Comparison of ENCODE assay signal across 8 cellular contexts in the genomic region with DNA sequence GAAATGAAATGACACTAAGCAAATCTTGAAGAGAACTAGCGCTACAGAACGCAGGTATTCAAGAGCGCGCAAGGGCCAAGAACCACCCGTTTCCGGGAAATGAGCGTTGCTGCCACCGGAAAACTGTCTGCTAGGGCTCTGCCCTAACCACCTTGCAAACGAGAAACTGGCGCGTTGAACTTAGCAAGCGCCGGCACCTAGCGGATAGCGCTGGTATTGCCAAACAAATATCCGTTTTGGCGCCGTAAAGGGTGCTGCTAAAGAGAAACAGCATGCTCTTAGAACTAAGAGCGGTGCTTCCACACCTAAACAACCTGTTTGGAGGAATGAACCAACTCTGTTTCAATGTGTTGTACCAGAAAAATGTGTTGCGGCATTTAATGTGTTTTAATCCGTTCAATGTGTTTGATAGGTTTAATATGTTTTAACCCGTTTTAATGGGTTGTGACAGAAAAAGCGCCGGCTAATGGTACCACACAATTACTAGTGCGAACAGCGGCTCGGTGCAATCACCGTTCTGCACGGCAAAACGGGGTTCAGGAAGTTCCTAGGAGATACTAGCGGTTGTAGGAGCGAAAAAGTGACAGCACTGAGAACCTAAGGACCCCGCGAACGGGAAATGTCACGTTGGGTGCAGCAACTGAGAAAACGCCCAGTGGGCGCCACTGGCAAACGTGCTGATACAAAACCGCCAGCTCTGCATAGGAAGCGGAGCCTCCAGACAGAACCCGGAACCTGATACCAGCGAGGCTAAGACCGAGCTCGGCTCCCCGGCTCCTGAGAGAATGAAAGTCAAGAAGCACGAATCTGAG. TPM values are rescaled to one million over a fixed set of nuclear protein-coding genes. Genes with fewer than 3 reads are reported as not detected.
A peak's percentile ranks its signal among the peaks of the same experiment; 100 is the strongest.
DNase-seq lines count a peak whose midpoint lies in the region; ATAC-seq lines count a peak whose summit lies in the region.

A gene with protein sequence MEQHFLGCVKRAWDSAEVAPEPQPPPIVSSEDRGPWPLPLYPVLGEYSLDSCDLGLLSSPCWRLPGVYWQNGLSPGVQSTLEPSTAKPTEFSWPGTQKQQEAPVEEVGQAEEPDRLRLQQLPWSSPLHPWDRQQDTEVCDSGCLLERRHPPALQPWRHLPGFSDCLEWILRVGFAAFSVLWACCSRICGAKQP (minus strand): TSS at position 33 of the 812 bp plus-strand sequence. CDS start 273 bp downstream, outside the sequence.

- DNase-seq in Ammon's horn (ENCODE audit: low spot score) (peak; percentile 89), NCI-H446 treated with DMSO at 0.1 percent for 48 hours (lab: John Stamatoyannopoulos, UW) (peak; percentile 93), cerebellum (ENCODE audit: low spot score) (peak; percentile 25), left kidney (ENCODE audit: low read depth, low spot score) (peak; percentile 95)
- peak; percentile 95 for DNase-seq in stimulated activated CD4-positive, alpha-beta T cell treated with anti-CD3 and anti-CD28 coated beads, Interleukin-1b, Interleukin-23, amount 100 ng/mL, for 48 hours

- ATAC-seq in GM19025 (IDR thresholded peaks at IDR 0.05; ENCODE audit: low read depth, unreplicated experiment) (peak; percentile 46), HG03354 (IDR thresholded peaks at IDR 0.05; ENCODE audit: poor library complexity, severe bottlenecking, unreplicated experiment) (peak; percentile 47)
- peak; percentile 68 to 74 for ATAC-seq in activated CD4-positive, CD25-positive, alpha-beta regulatory T cell treated with anti-CD3 and anti-CD28 coated beads, Interleukin-2, amount 50 U/mL, for 24 hours

RNA-seq across cellular contexts. Expression of the gene that starts here (rescaled TPM):
- 2.9 TPM for total RNA-seq in cerebellum

Comparison
In these comparisons a context has a peak if more than half of its experiments do, and no peak if none do; other contexts are left out.
1. Peak in every context shown above with its lines: DNase-seq and ATAC-seq.
2. DNase-seq: peak in every context shown above with its lines; median percentile 95 in left kidney; 95 in stimulated activated CD4-positive, alpha-beta T cell treated with anti-CD3 and anti-CD28 coated beads, Interleukin-1b, Interleukin-23, amount 100 ng/mL, for 48 hours; 93 in NCI-H446 treated with DMSO at 0.1 percent for 48 hours; 89 in Ammon's horn; 25 in cerebellum.